In genomic region chr1:18565321-18565720, GRCh38 we compare ENCODE assay signal across 2 cellular contexts.
TF ChIP-seq lines count a peak whose summit lies in the region.

No MANE protein-coding gene starts in this region.

TF ChIP-seq in HEK293, 187 proteins besides CTCF, POLR2A, EP300 and RAD21 (continued from another document):
- no peak for TF ChIP-seq ZBTB11 (tag by site-specific recombination; conservative IDR thresholded peaks at IDR 0.05; ENCODE audit: low read depth)
- peak; percentile 56; the same call in 1 of the 2 replicates for TF ChIP-seq ZNF768 (tag by site-specific recombination; IDR thresholded peaks at IDR 0.05)
- no peak for TF ChIP-seq OVOL3 (tag by site-specific recombination; IDR thresholded peaks at IDR 0.05)
TF ChIP-seq in HEK293: peak in this region for 1.

TF ChIP-seq in K562, 482 proteins besides CTCF, POLR2A, EP300 and RAD21 (continued from another document):
- TF ChIP-seq RBM25 (IDR thresholded peaks at IDR 0.05; ENCODE audit: low read depth, low read length, severe bottlenecking): peak; percentile 80
